Comparison of ENCODE assay signal across 10 cellular contexts in genomic region chr13:110371550-110372465, GRCh38.
DNase-seq lines count a peak whose midpoint lies in the region; ATAC-seq lines count a peak whose summit lies in the region.
"Had no signal": no experiment of that assay in that cellular context is flagged by ENCODE, and none has a peak within 500 bp of the region (broad histone marks: within the 10 kb centered on the region; RNA-seq: fewer than 3 reads in every experiment).

No MANE protein-coding gene starts in this region.

- H3K4me3 ChIP-seq in SJSA1 = no peak overlapping the region
- no peak overlapping the region for H3K4me3 ChIP-seq in mesenchymal stem cell (ENCODE audit: insufficient read depth in 1 of 2, low read depth in 1 of 2, low read length in 2 of 2)
- H3K4me3 ChIP-seq: ovary had no signal

- H3K27ac Mint-ChIP-seq in effector memory CD8-positive, alpha-beta T cell = no peak overlapping the region
- H3K27ac Mint-ChIP-seq: activated naive CD4-positive, alpha-beta T cell treated with anti-CD3 and anti-CD28 coated beads for 36 hours had no signal

- H3K23ac ChIP-seq in mesenchymal stem cell (ENCODE audit: low read length in 2 of 2) = no peak overlapping the region

- 91% methylated on average over 16 of the region's 20 CpGs for WGBS in mesenchymal stem cell

- peak; percentile 66 for ATAC-seq in GM21786 (IDR thresholded peaks at IDR 0.05; ENCODE audit: unreplicated experiment)
- no peak for ATAC-seq in effector memory CD8-positive, alpha-beta T cell (replicated peaks)

- H3K4me3 Mint-ChIP-seq in effector memory CD8-positive, alpha-beta T cell = no peak overlapping the region
- H3K4me3 Mint-ChIP-seq: activated naive CD4-positive, alpha-beta T cell treated with anti-CD3 and anti-CD28 coated beads for 36 hours had no signal

- peak overlapping the region; percentile 75 for H2BK5ac ChIP-seq in mesenchymal stem cell (ENCODE audit: low read depth, low read length, poor library complexity, severe bottlenecking)

- peak overlapping the region; percentile 42 to 52 for H3K18ac ChIP-seq in mesenchymal stem cell (ENCODE audit: low read depth in 1 of 2, low read length in 2 of 2)

- H3K27me3 ChIP-seq in SJSA1 (replicated peaks) = no peaks in the 10 kb centered on the region
- no peaks in the 10 kb centered on the region for H3K27me3 ChIP-seq in mesenchymal stem cell (ENCODE audit: control insufficient read depth in 1 of 2, insufficient read depth in 1 of 2, low read length in 2 of 2)
- H3K27me3 ChIP-seq: ovary had no signal

- H3K79me1 ChIP-seq in mesenchymal stem cell (replicated peaks; ENCODE audit: low read length, poor library complexity, severe bottlenecking) = peaks cover 18% of the 10 kb centered on the region

- DNase-seq in Caki2 (ENCODE audit: low read depth) (peak; percentile 96), SJSA1 (ENCODE audit: low read depth in 1 of 2, low spot score in 2 of 2) (peak in 1 of 2 experiments; percentile 57), mesenchymal stem cell (peak; percentile 42), NAMALWA (ENCODE audit: low spot score) (no peak), amniotic stem cell (lab: John Stamatoyannopoulos, UW) (no peak), NCI-H526 (lab: John Stamatoyannopoulos, UW) (no peak)
- DNase-seq in effector memory CD8-positive, alpha-beta T cell = no peak
- DNase-seq: activated naive CD4-positive, alpha-beta T cell treated with anti-CD3 and anti-CD28 coated beads for 36 hours; ovary had no signal

- H4K8ac ChIP-seq in mesenchymal stem cell (ENCODE audit: low read length) = peak overlapping the region; percentile 72

- H4K91ac ChIP-seq in mesenchymal stem cell (ENCODE audit: low read length) = peak overlapping the region; percentile 62

- peak overlapping the region; percentile 84 for H2BK12ac ChIP-seq in mesenchymal stem cell (ENCODE audit: low read length in 2 of 2)

- no peak overlapping the region for H3K14ac ChIP-seq in mesenchymal stem cell (ENCODE audit: low read length in 2 of 2)

- no peak overlapping the region for H3K9ac ChIP-seq in mesenchymal stem cell (ENCODE audit: low read length)

- no peaks in the 10 kb centered on the region for H3K36me3 Mint-ChIP-seq in effector memory CD8-positive, alpha-beta T cell (ENCODE audit: insufficient read depth)

- in situ Hi-C loops in Caki2 (cut with HindIII; ENCODE audit: low pct_unique_long_range_greater_than_20kb, low sequenced_read_pairs) = no loop called here

- H3K4ac ChIP-seq in mesenchymal stem cell (ENCODE audit: low read depth in 1 of 2, low read length in 2 of 2) = peak overlapping the region in 1 of 2 experiments; percentile 11

- H3K9me3 Mint-ChIP-seq in effector memory CD8-positive, alpha-beta T cell = no peaks in the 10 kb centered on the region
- H3K9me3 Mint-ChIP-seq: activated naive CD4-positive, alpha-beta T cell treated with anti-CD3 and anti-CD28 coated beads for 36 hours had no signal

- peak overlapping the region; percentile 90 for H2AK5ac ChIP-seq in mesenchymal stem cell (ENCODE audit: low read length, severe bottlenecking)

- no peak overlapping the region for H2AFZ ChIP-seq in mesenchymal stem cell (ENCODE audit: low read depth, low read length)

- no peaks in the 10 kb centered on the region for H3K4me1 Mint-ChIP-seq in effector memory CD8-positive, alpha-beta T cell (ENCODE audit: low read depth in 2 of 2)

- H3K27me3 Mint-ChIP-seq in effector memory CD8-positive, alpha-beta T cell = peaks cover 24 to 45% of the 10 kb centered on the region in 2 donors

- H3K27ac ChIP-seq in SJSA1 (peak overlapping the region; percentile 1; the same call in 1 of the 2 replicates), mesenchymal stem cell (ENCODE audit: low read length, poor library complexity, severe bottlenecking) (peak overlapping the region; percentile 93)
- H3K27ac ChIP-seq: ovary had no signal

- H3K36me3 ChIP-seq in SJSA1 (peaks cover 11% of the 10 kb centered on the region), mesenchymal stem cell (ENCODE audit: control insufficient read depth in 1 of 2, insufficient read depth in 2 of 2, low read depth in 1 of 2, low read length in 2 of 2) (peaks cover 0 to 12% of the 10 kb centered on the region in 2 experiments)
- H3K36me3 ChIP-seq: ovary had no signal

- H3K4me2 ChIP-seq in mesenchymal stem cell (ENCODE audit: low read length, poor library complexity, severe bottlenecking) = peak overlapping the region; percentile 43

- H3K4me1 ChIP-seq in SJSA1 (replicated peaks) (peaks cover 48% of the 10 kb centered on the region), mesenchymal stem cell (ENCODE audit: control insufficient read depth, insufficient read depth, low read depth, low read length) (peaks cover 15% of the 10 kb centered on the region)

- peak overlapping the region; percentile 15 for H2BK15ac ChIP-seq in mesenchymal stem cell (ENCODE audit: low read depth, poor library complexity, severe bottlenecking)

- no peak overlapping the region for H2BK120ac ChIP-seq in mesenchymal stem cell (ENCODE audit: low read depth, low read length)

- H3K9me3 ChIP-seq in SJSA1 (replicated peaks) = no peaks in the 10 kb centered on the region
- H3K9me3 ChIP-seq in mesenchymal stem cell (ENCODE audit: control insufficient read depth, low read length) = no peaks in the 10 kb centered on the region
- H3K9me3 ChIP-seq: ovary had no signal

Comparison
In these comparisons a context has a peak if more than half of its experiments do, and no peak if none do; other contexts are left out.
1. DNase-seq: peak in Caki2 (single experiment) and mesenchymal stem cell (single experiment); none in effector memory CD8-positive, alpha-beta T cell (0 of 3), NAMALWA (single experiment), amniotic stem cell (single experiment) and NCI-H526 (0 of 2).